Comparison of ENCODE assay signal across 9 cellular contexts in the genomic region with DNA sequence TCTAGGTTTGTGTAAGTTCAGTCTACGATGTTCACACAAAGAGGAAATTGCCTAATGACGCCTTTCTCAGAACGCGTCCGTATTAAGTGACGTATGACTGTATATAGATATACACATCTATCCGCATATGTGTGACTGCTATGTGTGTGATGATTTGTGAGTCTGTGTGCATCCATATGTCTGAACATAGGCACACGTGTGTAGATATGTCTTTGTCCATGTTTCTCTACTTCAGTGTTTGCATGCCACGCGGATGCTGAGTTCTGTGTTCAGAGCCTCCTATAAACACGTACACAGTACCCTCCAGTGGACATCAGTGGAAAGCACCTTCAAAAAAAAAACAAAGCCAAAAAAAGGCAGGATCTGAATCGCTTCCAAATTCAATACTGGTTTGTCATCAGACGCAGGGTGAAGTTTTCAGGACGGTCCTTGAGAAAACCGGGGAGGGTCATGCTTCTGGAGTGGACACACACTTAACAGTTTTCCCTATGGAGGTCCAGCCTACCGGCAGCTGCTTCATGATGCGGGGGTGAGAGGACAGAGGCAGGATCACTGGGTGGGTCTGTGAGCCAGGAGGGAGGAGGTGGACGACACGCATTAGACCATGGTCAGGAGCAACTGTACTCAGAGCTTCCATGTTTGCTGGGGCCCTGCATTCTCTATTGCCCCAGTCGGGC. TPM values are rescaled to one million over a fixed set of nuclear protein-coding genes. Genes with fewer than 3 reads are reported as not detected.
DNase-seq lines count a peak whose midpoint lies in the region; ATAC-seq and TF ChIP-seq lines count a peak whose summit lies in the region.
"Had no signal": no experiment of that assay in that cellular context is flagged by ENCODE, and none has a peak within 500 bp of the region (broad histone marks: within the 10 kb centered on the region; RNA-seq: fewer than 3 reads in every experiment).

No MANE protein-coding gene starts in this region.

- TF ChIP-seq CTCF in A673 (conservative IDR thresholded peaks at IDR 0.05; ENCODE audit: low read depth, low read length) (peak; percentile 72), GM10266 (IDR thresholded peaks at IDR 0.05; ENCODE audit: control insufficient read depth, insufficient read depth, low read depth, missing control alignments) (peak; percentile 70)

- CTCF ChIA-PET in A673 (lab: Charles Lee) = interaction anchor here (1.0 kb wide), 1 partner anchor 449 kb away, joined by 3 read pairs; no protein-coding TSS in a partner anchor

- no peak overlapping the region for H3K14ac ChIP-seq in trophoblast cell (ENCODE audit: low read length)

- no peak overlapping the region for H3K9ac ChIP-seq in trophoblast cell (ENCODE audit: low read length)

- ATAC-seq in HG03175 (IDR thresholded peaks at IDR 0.05; ENCODE audit: unreplicated experiment) (peak; percentile 62), HG03378 (IDR thresholded peaks at IDR 0.05; ENCODE audit: unreplicated experiment) (no peak)

- H3K4me3 Mint-ChIP-seq in activated T-helper 1 cell treated with anti-CD3 and anti-CD28 coated beads, Interleukin-12 subunit alpha, Interleukin-12 subunit beta, Interleukin-2, Interleukin-4 antibody, amounts not matched to agents 30 ng/mL and 10 ng/mL and 1 ng/mL, durations not matched to agents 14 hours and 24 hours and 36 hours = peak overlapping the region; percentile 49

- no peak overlapping the region for H2AFZ ChIP-seq in trophoblast cell (ENCODE audit: insufficient read depth, low read length, poor library complexity)

- no peak overlapping the region for H4K12ac ChIP-seq in trophoblast cell (ENCODE audit: low read depth, low read length)

- no peaks in the 10 kb centered on the region for H3K9me3 Mint-ChIP-seq in activated T-helper 1 cell treated with anti-CD3 and anti-CD28 coated beads, Interleukin-12 subunit alpha, Interleukin-12 subunit beta, Interleukin-2, Interleukin-4 antibody, amounts not matched to agents 30 ng/mL and 10 ng/mL and 1 ng/mL, durations not matched to agents 14 hours and 24 hours and 36 hours

- BruUV-seq in A673 (replicated peaks; lab: Mats Ljungman, UMichigan) = no TSS peak

- no peak overlapping the region for H3K4ac ChIP-seq in trophoblast cell (ENCODE audit: low read depth, low read length)

- peak; percentile 69 for DNase-seq in A673 (ENCODE audit: low spot score)
- DNase-seq in GM10266 (ENCODE audit: extremely low spot score) = peak; percentile 61
- peak; percentile 62 for DNase-seq in NCI-H446 treated with DMSO at 0.1 percent for 48 hours (lab: John Stamatoyannopoulos, UW)
- DNase-seq in activated T-helper 1 cell treated with anti-CD3 and anti-CD28 coated beads, Interleukin-12 subunit alpha, Interleukin-12 subunit beta, Interleukin-2, Interleukin-4 antibody, amounts not matched to agents 30 ng/mL and 10 ng/mL and 1 ng/mL, durations not matched to agents 14 hours and 24 hours and 36 hours (ENCODE audit: low spot score) = no peak
- peak; percentile 33 for DNase-seq in glomerular endothelial cell (ENCODE audit: extremely low read depth, low read depth, low spot score)
- peak; percentile 23 to 79 for DNase-seq in trophoblast cell

- H4K8ac ChIP-seq in trophoblast cell (ENCODE audit: low read depth, low read length) = no peak overlapping the region

- no peak overlapping the region for H3K4me2 ChIP-seq in trophoblast cell (ENCODE audit: low read length)

- no peak overlapping the region for H2BK12ac ChIP-seq in trophoblast cell (ENCODE audit: low read length)

- no peaks in the 10 kb centered on the region for H3K27me3 ChIP-seq in A673 (replicated peaks; ENCODE audit: insufficient read depth, low read depth, low read length, poor library complexity)
- no peaks in the 10 kb centered on the region for H3K27me3 ChIP-seq in trophoblast cell (ENCODE audit: insufficient read depth, low read length)

- no peaks in the 10 kb centered on the region for H3K36me3 Mint-ChIP-seq in activated T-helper 1 cell treated with anti-CD3 and anti-CD28 coated beads, Interleukin-12 subunit alpha, Interleukin-12 subunit beta, Interleukin-2, Interleukin-4 antibody, amounts not matched to agents 30 ng/mL and 10 ng/mL and 1 ng/mL, durations not matched to agents 14 hours and 24 hours and 36 hours (ENCODE audit: low read depth)

- H3K9me3 ChIP-seq in A673 (ENCODE audit: low read depth, low read length, poor library complexity, severe bottlenecking) (no peaks in the 10 kb centered on the region), trophoblast cell (ENCODE audit: insufficient read depth, low read depth, low read length) (no peaks in the 10 kb centered on the region)
- H3K9me3 ChIP-seq: neutrophil had no signal

- H3K27ac Mint-ChIP-seq in activated T-helper 1 cell treated with anti-CD3 and anti-CD28 coated beads, Interleukin-12 subunit alpha, Interleukin-12 subunit beta, Interleukin-2, Interleukin-4 antibody, amounts not matched to agents 30 ng/mL and 10 ng/mL and 1 ng/mL, durations not matched to agents 14 hours and 24 hours and 36 hours = no peak overlapping the region

- no peak overlapping the region for H3K23ac ChIP-seq in trophoblast cell (ENCODE audit: low read length)

- POLR2A ChIA-PET in A673 (lab: Charles Lee; ENCODE audit: low non-redundant PET) = no interaction called here

- intact Hi-C loops in A673 (cut with micrococcal nuclease; ENCODE audit: unreplicated experiment) = loop anchor here (1.0 to 5.0 kb wide), 4 partner anchors 276 to 881 kb away; no protein-coding TSS in a partner anchor
- intact Hi-C loops in activated T-helper 1 cell treated with anti-CD3 and anti-CD28 coated beads, Interleukin-12 subunit alpha, Interleukin-12 subunit beta, Interleukin-2, Interleukin-4 antibody, amounts not matched to agents 30 ng/mL and 10 ng/mL and 1 ng/mL, durations not matched to agents 14 hours and 24 hours and 36 hours (cut with micrococcal nuclease) = loop anchor here (1.0 to 5.0 kb wide), 3 partner anchors 206 to 450 kb away; no protein-coding TSS in a partner anchor

- H2BK120ac ChIP-seq in trophoblast cell (ENCODE audit: insufficient read depth, low read length, poor library complexity) = no peak overlapping the region

- H3K36me3 ChIP-seq in A673 (ENCODE audit: insufficient read depth, low read length, poor library complexity, severe bottlenecking) (no peaks in the 10 kb centered on the region), trophoblast cell (ENCODE audit: control insufficient read depth in 1 of 2, insufficient read depth in 2 of 2, low read length in 2 of 2) (no peaks in the 10 kb centered on the region)
- H3K36me3 ChIP-seq: neutrophil had no signal

- no peak overlapping the region for H4K91ac ChIP-seq in trophoblast cell (ENCODE audit: low read depth, low read length)

- no peak overlapping the region for H3K4me3 ChIP-seq in A673 (ENCODE audit: low read depth, low read length, poor library complexity, severe bottlenecking)
- no peak overlapping the region for H3K4me3 ChIP-seq in trophoblast cell (ENCODE audit: low read depth, low read length)

- H2BK5ac ChIP-seq in trophoblast cell (ENCODE audit: low read depth, low read length, poor library complexity) = no peak overlapping the region

- H3K79me1 ChIP-seq in trophoblast cell (ENCODE audit: low read length) = no peaks in the 10 kb centered on the region

- no peak overlapping the region for H3K18ac ChIP-seq in trophoblast cell (ENCODE audit: low read length)

- H2AK5ac ChIP-seq in trophoblast cell (ENCODE audit: low read length) = no peak overlapping the region

- peaks cover 2% of the 10 kb centered on the region for H3K27me3 Mint-ChIP-seq in activated T-helper 1 cell treated with anti-CD3 and anti-CD28 coated beads, Interleukin-12 subunit alpha, Interleukin-12 subunit beta, Interleukin-2, Interleukin-4 antibody, amounts not matched to agents 30 ng/mL and 10 ng/mL and 1 ng/mL, durations not matched to agents 14 hours and 24 hours and 36 hours (ENCODE audit: insufficient read depth)

- WGBS in trophoblast cell (ENCODE audit: extremely low coverage, insufficient coverage, insufficient read length) = no CpG with 5 or more reads among the region's 20 CpGs

- H3K4me1 ChIP-seq in A673 (ENCODE audit: insufficient read depth, low read length, poor library complexity, severe bottlenecking) = no peaks in the 10 kb centered on the region
- peaks cover 0 to 6% of the 10 kb centered on the region in 2 experiments for H3K4me1 ChIP-seq in trophoblast cell (ENCODE audit: control insufficient read depth in 1 of 2, insufficient read depth in 2 of 2, low read length in 2 of 2)

- no peak overlapping the region for H3K27ac ChIP-seq in A673 (ENCODE audit: low read depth, low read length, poor library complexity, severe bottlenecking)
- no peak overlapping the region for H3K27ac ChIP-seq in trophoblast cell (ENCODE audit: low read depth, low read length)
- H3K27ac ChIP-seq: neutrophil had no signal

- no peaks in the 10 kb centered on the region for H3K4me1 Mint-ChIP-seq in activated T-helper 1 cell treated with anti-CD3 and anti-CD28 coated beads, Interleukin-12 subunit alpha, Interleukin-12 subunit beta, Interleukin-2, Interleukin-4 antibody, amounts not matched to agents 30 ng/mL and 10 ng/mL and 1 ng/mL, durations not matched to agents 14 hours and 24 hours and 36 hours (ENCODE audit: low read depth)

- H3K79me2 ChIP-seq in trophoblast cell (ENCODE audit: control insufficient read depth, insufficient read depth, low read length, poor library complexity) = no peaks in the 10 kb centered on the region

RNA-seq across cellular contexts. Expression of a gene that starts 29.5 kb away (rescaled TPM):
- total RNA-seq in A673 (2021) (29.0 and 33.1 TPM in 2 replicates), glomerular endothelial cell (28.9 and 51.0 TPM in 2 replicates)
- 31.2 and 31.4 TPM in 2 replicates for total RNA-seq in activated T-helper 1 cell treated with anti-CD3 and anti-CD28 coated beads, Interleukin-12 subunit alpha, Interleukin-12 subunit beta, Interleukin-2, Interleukin-4 antibody, amounts not matched to agents 30 ng/mL and 10 ng/mL and 1 ng/mL, durations not matched to agents 14 hours and 24 hours and 36 hours
- 9.2 and 9.6 TPM in 2 replicates for polyA plus RNA-seq in trophoblast cell (2013)
